26 cellular contexts compared by ENCODE assay signal in the genomic region with DNA sequence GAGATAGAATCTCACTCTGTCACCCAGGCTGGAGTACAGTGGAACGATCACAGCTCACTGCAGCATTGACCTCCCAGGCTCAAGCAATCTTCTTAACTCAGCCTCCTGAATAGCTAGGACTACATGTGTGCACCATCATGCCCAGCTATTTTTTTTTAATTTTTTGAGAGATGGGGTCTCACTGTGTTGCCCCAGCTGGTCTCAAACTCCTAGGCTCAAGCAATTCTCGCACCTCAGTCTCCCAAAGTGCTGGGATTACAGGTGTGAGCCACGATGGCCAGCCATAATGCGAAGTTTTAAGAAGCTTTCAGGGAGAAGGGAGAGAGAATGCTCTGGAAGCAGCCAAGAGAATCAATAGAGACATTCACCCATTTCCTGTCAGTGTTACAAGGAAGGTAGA.
"Had no signal": no experiment of that assay in that cellular context is flagged by ENCODE, and none has a peak within 500 bp of the region (broad histone marks: within the 10 kb centered on the region; RNA-seq: fewer than 3 reads in every experiment).

No MANE protein-coding gene starts in this region.

- H3K9me3 ChIP-seq: neutrophil, pancreas, prostate gland, right lobe of liver, sigmoid colon, thoracic aorta, thyroid gland, tibial nerve, upper lobe of left lung, vagina had no signal

- H3K9me3 Mint-ChIP-seq: naive thymus-derived CD8-positive, alpha-beta T cell; natural killer cell treated with Interleukin-12 subunit alpha and Interleukin-12 subunit beta and Interleukin-15 and Interleukin-18, amount 100 ng/mL, for 72 hours; nephron progenitor cell; neural crest cell; stimulated activated effector memory CD8-positive, alpha-beta T cell treated with anti-CD3 and anti-CD28 coated beads, Interleukin-12 subunit alpha, Interleukin-12 subunit beta, amount 100 ng/mL, for 72 hours; stimulated activated naive CD8-positive, alpha-beta T cell treated with anti-CD3 and anti-CD28 coated beads, Interleukin-15, amount 100 ng/mL, for 72 hours had no signal

- H3K27ac Mint-ChIP-seq: natural killer cell treated with Interleukin-12 subunit alpha and Interleukin-12 subunit beta and Interleukin-15 and Interleukin-18, amount 100 ng/mL, for 72 hours; nephron progenitor cell had no signal

- H3K27ac ChIP-seq: neutrophil, pancreas, prostate gland, right lobe of liver, sigmoid colon, thoracic aorta, thyroid gland, tibial nerve, upper lobe of left lung, vagina had no signal

- ATAC-seq: naive thymus-derived CD8-positive, alpha-beta T cell; natural killer cell treated with Interleukin-12 subunit alpha and Interleukin-12 subunit beta and Interleukin-15 and Interleukin-18, amount 100 ng/mL, for 72 hours; pancreas; right cardiac atrium; right lobe of liver; stimulated activated effector memory CD8-positive, alpha-beta T cell treated with anti-CD3 and anti-CD28 coated beads, Interleukin-12 subunit alpha, Interleukin-12 subunit beta, amount 100 ng/mL, for 72 hours; stimulated activated naive CD8-positive, alpha-beta T cell treated with anti-CD3 and anti-CD28 coated beads, Interleukin-15, amount 100 ng/mL, for 72 hours; stimulated activated naive CD8-positive, alpha-beta T cell treated with anti-CD3 and anti-CD28 coated beads, Interleukin-15, Interleukin-2, amounts not matched to agents 100 U/mL and 50 U/mL, for 24 hours had no signal

- DNase-seq: naive thymus-derived CD8-positive, alpha-beta T cell; nephron progenitor cell; nucleus accumbens; pancreas; right cardiac atrium; right lobe of liver; sigmoid colon; small intestine; stimulated activated CD4-positive, alpha-beta T cell treated with anti-CD3 and anti-CD28 coated beads, Interleukin-15, amount 100 ng/mL, for 24 hours; stimulated activated CD4-positive, alpha-beta T cell treated with anti-CD3 and anti-CD28 coated beads, Interleukin-2, amount 100 ng/mL, for 24 hours; stimulated activated CD4-positive, alpha-beta T cell treated with anti-CD3 and anti-CD28 coated beads, Interleukin-2, amount 100 ng/mL, for 48 hours; stimulated activated CD4-positive, alpha-beta T cell treated with anti-CD3 and anti-CD28 coated beads, Interleukin-4, amount 100 ng/mL, for 24 hours; stimulated activated naive CD4-positive, alpha-beta T cell; stimulated activated naive CD8-positive, alpha-beta T cell treated with anti-CD3 and anti-CD28 coated beads, Interleukin-15, amount 100 ng/mL, for 72 hours; stimulated activated naive CD8-positive, alpha-beta T cell treated with anti-CD3 and anti-CD28 coated beads, Interleukin-15, Interleukin-2, amounts not matched to agents 100 U/mL and 50 U/mL, for 24 hours; thyroid gland; trophoblast cell; upper lobe of left lung had no signal

- H3K4me1 ChIP-seq: pancreas, prostate gland, right lobe of liver, sigmoid colon, thyroid gland, upper lobe of left lung, vagina had no signal

- H3K27me3 ChIP-seq: neutrophil, pancreas, right lobe of liver, sigmoid colon, thyroid gland, tibial nerve, upper lobe of left lung, vagina had no signal

- H3K36me3 Mint-ChIP-seq: natural killer cell treated with Interleukin-12 subunit alpha and Interleukin-12 subunit beta and Interleukin-15 and Interleukin-18, amount 100 ng/mL, for 72 hours; stimulated activated effector memory CD8-positive, alpha-beta T cell treated with anti-CD3 and anti-CD28 coated beads, Interleukin-12 subunit alpha, Interleukin-12 subunit beta, amount 100 ng/mL, for 72 hours had no signal

- H3K4me3 Mint-ChIP-seq: naive thymus-derived CD8-positive, alpha-beta T cell; natural killer cell treated with Interleukin-12 subunit alpha and Interleukin-12 subunit beta and Interleukin-15 and Interleukin-18, amount 100 ng/mL, for 72 hours; nephron progenitor cell; neural crest cell; stimulated activated effector memory CD8-positive, alpha-beta T cell treated with anti-CD3 and anti-CD28 coated beads, Interleukin-12 subunit alpha, Interleukin-12 subunit beta, amount 100 ng/mL, for 72 hours; stimulated activated naive CD8-positive, alpha-beta T cell treated with anti-CD3 and anti-CD28 coated beads, Interleukin-15, amount 100 ng/mL, for 72 hours had no signal

- H3K36me3 ChIP-seq: pancreas, prostate gland, right lobe of liver, sigmoid colon, thoracic aorta, thyroid gland, upper lobe of left lung, vagina had no signal

- H3K4me1 Mint-ChIP-seq: neural crest cell had no signal

- H3K4me3 ChIP-seq: pancreas, prostate gland, right lobe of liver, sigmoid colon, thoracic aorta, thyroid gland, tibial nerve, upper lobe of left lung, vagina had no signal

- H3K27me3 Mint-ChIP-seq: naive thymus-derived CD8-positive, alpha-beta T cell; natural killer cell treated with Interleukin-12 subunit alpha and Interleukin-12 subunit beta and Interleukin-15 and Interleukin-18, amount 100 ng/mL, for 72 hours; stimulated activated naive CD8-positive, alpha-beta T cell treated with anti-CD3 and anti-CD28 coated beads, Interleukin-15, amount 100 ng/mL, for 72 hours had no signal
